ENCODE assay signal across 16 cellular contexts in genomic region chr14:69268763-69269162, GRCh38. TPM values are rescaled to one million over a fixed set of nuclear protein-coding genes. Genes with fewer than 3 reads are reported as not detected.
DNase-seq lines count a peak whose midpoint lies in the region; ATAC-seq and TF ChIP-seq lines count a peak whose summit lies in the region.
"Had no signal": no experiment of that assay in that cellular context is flagged by ENCODE, and none has a peak within 500 bp of the region (broad histone marks: within the 10 kb centered on the region; RNA-seq: fewer than 3 reads in every experiment).

No MANE protein-coding gene starts in this region.

- H3K4me3 Mint-ChIP-seq in CD14-positive monocyte, result no peak overlapping the region
- H3K4me3 Mint-ChIP-seq: activated CD8-positive, alpha-beta T cell treated with anti-CD3 and anti-CD28 coated beads for 36 hours had no signal

- H3K27ac ChIP-seq in right atrium auricular region (peak overlapping the region; percentile 51 to 71), WERI-Rb-1 (no peak overlapping the region)
- H3K27ac ChIP-seq: body of pancreas, parathyroid adenoma had no signal

- no peak overlapping the region for H3K4me3 ChIP-seq in choroid plexus epithelial cell (ENCODE audit: low read depth, low read length)
- H3K4me3 ChIP-seq in right atrium auricular region, result no peak overlapping the region
- no peak overlapping the region for H3K4me3 ChIP-seq in WERI-Rb-1 (ENCODE audit: low read depth, low read length)
- H3K4me3 ChIP-seq: body of pancreas had no signal

- H3K9me3 ChIP-seq in right atrium auricular region (no peaks in the 10 kb centered on the region), WERI-Rb-1 (ENCODE audit: severe bottlenecking) (no peaks in the 10 kb centered on the region)
- H3K9me3 ChIP-seq: body of pancreas had no signal

- H3K4me1 Mint-ChIP-seq in CD14-positive monocyte, result no peaks in the 10 kb centered on the region

- no peaks in the 10 kb centered on the region for H3K36me3 Mint-ChIP-seq in CD14-positive monocyte

- no peaks in the 10 kb centered on the region for H3K36me3 ChIP-seq in right atrium auricular region
- no peaks in the 10 kb centered on the region for H3K36me3 ChIP-seq in WERI-Rb-1

- no peak for ATAC-seq in GM21423 (IDR thresholded peaks at IDR 0.05; ENCODE audit: unreplicated experiment)
- ATAC-seq: activated CD8-positive, alpha-beta T cell treated with anti-CD3 and anti-CD28 coated beads for 36 hours; body of pancreas had no signal

- DNase-seq in A172 (ENCODE audit: low spot score), result peak; percentile 50
- peak; percentile 93 for DNase-seq in LHCN-M2 (ENCODE audit: low read depth)
- DNase-seq in choroid plexus epithelial cell (ENCODE audit: low read depth), result peak; percentile 39
- no peak for DNase-seq in right atrium auricular region (ENCODE audit: low spot score)
- DNase-seq in NCI-H2171 treated with DMSO at 0.1 percent for 48 hours (lab: John Stamatoyannopoulos, UW), result no peak
- DNase-seq in WERI-Rb-1, result no peak
- DNase-seq in CD14-positive monocyte (ENCODE audit: low spot score), result no peak
- DNase-seq: activated CD8-positive, alpha-beta T cell treated with anti-CD3 and anti-CD28 coated beads for 36 hours; body of pancreas; midbrain; NCI-H1092 treated with DMSO at 0.1 percent for 48 hours; NCI-H510A had no signal

- no peaks in the 10 kb centered on the region for H3K27me3 ChIP-seq in right atrium auricular region
- no peaks in the 10 kb centered on the region for H3K27me3 ChIP-seq in WERI-Rb-1 (ENCODE audit: insufficient read depth, low read depth, severe bottlenecking)
- H3K27me3 ChIP-seq: body of pancreas had no signal

- peaks cover 0 to 70% of the 10 kb centered on the region in 2 donors for H3K4me1 ChIP-seq in right atrium auricular region
- H3K4me1 ChIP-seq: body of pancreas, parathyroid adenoma had no signal

- no peak overlapping the region for H3K27ac Mint-ChIP-seq in CD14-positive monocyte
- H3K27ac Mint-ChIP-seq: activated CD8-positive, alpha-beta T cell treated with anti-CD3 and anti-CD28 coated beads for 36 hours; activated T-helper 2 cell treated with anti-CD3 and anti-CD28 coated beads, Interferon-gamma antibody, Interleukin-2, Interleukin-4, amounts not matched to agents 10 μg/mL and 5 μg/mL and 100 μg/mL, durations not matched to agents 14 hours and 24 hours and 36 hours had no signal

- peaks cover 9 to 18% (median 15%) of the 10 kb centered on the region in 3 donors for H3K27me3 Mint-ChIP-seq in CD14-positive monocyte (ENCODE audit: low read depth in 3 of 3)

- intact Hi-C loops in CD14-positive monocyte (cut with micrococcal nuclease), result no loop called here

- TF ChIP-seq CTCF in choroid plexus epithelial cell (conservative IDR thresholded peaks at IDR 0.05; ENCODE audit: low read depth, low read length), result no peak
- TF ChIP-seq CTCF in right atrium auricular region (IDR thresholded peaks at IDR 0.05), result no peak
- TF ChIP-seq CTCF in WERI-Rb-1 (IDR thresholded peaks at IDR 0.05; ENCODE audit: low read depth, low read length), result no peak
- TF ChIP-seq CTCF in CD14-positive monocyte (IDR thresholded peaks at IDR 0.05), result no peak

- peaks cover 0 to 1% (median 0%) of the 10 kb centered on the region in 7 donors for H3K9me3 Mint-ChIP-seq in CD14-positive monocyte
- H3K9me3 Mint-ChIP-seq: activated CD8-positive, alpha-beta T cell treated with anti-CD3 and anti-CD28 coated beads for 36 hours; activated T-helper 2 cell treated with anti-CD3 and anti-CD28 coated beads, Interferon-gamma antibody, Interleukin-2, Interleukin-4, amounts not matched to agents 10 μg/mL and 5 μg/mL and 100 μg/mL, durations not matched to agents 14 hours and 24 hours and 36 hours had no signal

RNA-seq across cellular contexts. Expression of gene GALNT16, which starts 8.8 kb away (rescaled TPM):
- 4.8 and 5.7 TPM in 2 replicates for total RNA-seq in A172 (2014; rRNA removed; shearing (Covaris generic))
- total RNA-seq in LHCN-M2 (2014; rRNA removed), result 5.1 and 5.6 TPM in 2 replicates
- polyA plus RNA-seq in LHCN-M2 (2012), result 3.6 TPM
- total RNA-seq in right atrium auricular region, result 10 to 100 TPM; 17.9 to 56.8 TPM
- polyA plus RNA-seq in CD14-positive monocyte, result not detected
- total RNA-seq: activated CD8-positive, alpha-beta T cell treated with anti-CD3 and anti-CD28 coated beads for 36 hours; T-helper 2 cell treated with Interferon-gamma antibody and Interleukin-4, amounts not matched to agents 100 ng/mL and 5 ng/mL, for 36 hours had no signal

Comparison
In these comparisons a context has a peak if more than half of its experiments do, and no peak if none do; other contexts are left out.
1. DNase-seq: peak in A172 (single experiment), LHCN-M2 (single experiment) and choroid plexus epithelial cell (single experiment); none in right atrium auricular region (single experiment), NCI-H2171 treated with DMSO at 0.1 percent for 48 hours (single experiment), WERI-Rb-1 (single experiment) and CD14-positive monocyte (single experiment).